Comparison of ENCODE assay signal across 23 cellular contexts in the genomic region with DNA sequence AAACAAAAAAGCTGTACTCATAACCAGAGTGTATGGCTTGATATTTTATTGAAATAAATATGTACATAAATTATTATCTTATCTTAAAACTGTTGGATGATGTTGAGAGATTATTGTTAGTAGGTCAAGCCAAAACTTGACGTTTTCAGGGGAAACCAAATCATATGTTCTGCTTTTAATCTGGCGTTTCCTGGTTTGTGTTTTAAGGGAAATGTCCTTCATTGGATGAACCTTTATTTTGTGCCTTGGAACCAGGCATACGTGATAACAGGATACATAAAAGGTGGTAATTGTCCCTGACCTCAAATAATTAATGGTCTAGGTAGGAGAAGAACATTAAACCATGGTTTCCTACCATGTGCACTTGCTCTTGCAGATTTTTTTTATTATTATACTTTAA. TPM values are rescaled to one million over a fixed set of nuclear protein-coding genes. Genes with fewer than 3 reads are reported as not detected.
DNase-seq lines count a peak whose midpoint lies in the region; ATAC-seq, FAIRE-seq and TF ChIP-seq lines count a peak whose summit lies in the region.
"Had no signal": no experiment of that assay in that cellular context is flagged by ENCODE, and none has a peak within 500 bp of the region (broad histone marks: within the 10 kb centered on the region; RNA-seq: fewer than 3 reads in every experiment).

No MANE protein-coding gene starts in this region.

- H3K9me3 Mint-ChIP-seq in activated T-cell treated with anti-CD3 and anti-CD28 coated beads, Interleukin-2, amount 50 U/mL, for 24 hours: peaks cover 6% of the 10 kb centered on the region
- peaks cover 10% of the 10 kb centered on the region for H3K9me3 Mint-ChIP-seq in activated T-helper 1 cell treated with anti-CD3 and anti-CD28 coated beads, Interleukin-12 subunit alpha, Interleukin-12 subunit beta, Interleukin-2, Interleukin-4 antibody, amounts not matched to agents 30 ng/mL and 10 ng/mL and 1 ng/mL, durations not matched to agents 14 hours and 24 hours and 36 hours
- H3K9me3 Mint-ChIP-seq: H9 had no signal

- H4K20me1 ChIP-seq in mammary epithelial cell (ENCODE audit: insufficient read depth, low read length) (no peaks in the 10 kb centered on the region), neural cell (ENCODE audit: insufficient read depth) (no peaks in the 10 kb centered on the region)

- peaks cover 81% of the 10 kb centered on the region for H3K4me1 Mint-ChIP-seq in activated T-cell treated with anti-CD3 and anti-CD28 coated beads, Interleukin-2, amount 50 U/mL, for 24 hours (ENCODE audit: low read depth)
- H3K4me1 Mint-ChIP-seq in activated T-helper 1 cell treated with anti-CD3 and anti-CD28 coated beads, Interleukin-12 subunit alpha, Interleukin-12 subunit beta, Interleukin-2, Interleukin-4 antibody, amounts not matched to agents 30 ng/mL and 10 ng/mL and 1 ng/mL, durations not matched to agents 14 hours and 24 hours and 36 hours (ENCODE audit: low read depth): peaks cover 92% of the 10 kb centered on the region
- H3K4me1 Mint-ChIP-seq: H9 had no signal

- H3K4me3 ChIP-seq in breast epithelium (no peak overlapping the region), mammary epithelial cell (replicated peaks in 1 of 3; ENCODE audit: insufficient read depth in 1 of 3, low read depth in 2 of 3, low read length in 3 of 3) (no peak overlapping the region), neural cell (ENCODE audit: low read length) (no peak overlapping the region)

- TF ChIP-seq POLR2A in breast epithelium (IDR thresholded peaks at IDR 0.05): no peak
- no peak for TF ChIP-seq POLR2A in H54 (IDR thresholded peaks at IDR 0.05; ENCODE audit: low read depth, low read length)

- no peak for TF ChIP-seq RAD21 in neural cell (conservative IDR thresholded peaks at IDR 0.05)

- H3K27me3 ChIP-seq in breast epithelium: no peaks in the 10 kb centered on the region
- no peaks in the 10 kb centered on the region for H3K27me3 ChIP-seq in mammary epithelial cell (ENCODE audit: insufficient read depth, low read length)
- H3K27me3 ChIP-seq in neural cell (ENCODE audit: insufficient read depth, low read depth, low read length): no peaks in the 10 kb centered on the region

- peak overlapping the region; percentile 85 for H3K27ac Mint-ChIP-seq in activated T-cell treated with anti-CD3 and anti-CD28 coated beads, Interleukin-2, amount 50 U/mL, for 24 hours
- peak overlapping the region; percentile 90 for H3K27ac Mint-ChIP-seq in activated T-helper 1 cell treated with anti-CD3 and anti-CD28 coated beads, Interleukin-12 subunit alpha, Interleukin-12 subunit beta, Interleukin-2, Interleukin-4 antibody, amounts not matched to agents 30 ng/mL and 10 ng/mL and 1 ng/mL, durations not matched to agents 14 hours and 24 hours and 36 hours
- H3K27ac Mint-ChIP-seq: H9 had no signal

- peaks cover 27% of the 10 kb centered on the region for H3K36me3 Mint-ChIP-seq in activated T-cell treated with anti-CD3 and anti-CD28 coated beads, Interleukin-2, amount 50 U/mL, for 24 hours (ENCODE audit: low read depth)
- peaks cover 21% of the 10 kb centered on the region for H3K36me3 Mint-ChIP-seq in activated T-helper 1 cell treated with anti-CD3 and anti-CD28 coated beads, Interleukin-12 subunit alpha, Interleukin-12 subunit beta, Interleukin-2, Interleukin-4 antibody, amounts not matched to agents 30 ng/mL and 10 ng/mL and 1 ng/mL, durations not matched to agents 14 hours and 24 hours and 36 hours (ENCODE audit: low read depth)

- no TSS peak for BruUV-seq in mammary epithelial cell (replicated peaks; lab: Mats Ljungman, UMichigan)

- H3K9ac ChIP-seq in mammary epithelial cell (ENCODE audit: insufficient read depth, low read length) (no peak overlapping the region), neural cell (ENCODE audit: low read length) (no peak overlapping the region)

- H3K9me3 ChIP-seq in breast epithelium: no peaks in the 10 kb centered on the region
- no peaks in the 10 kb centered on the region for H3K9me3 ChIP-seq in mammary epithelial cell (replicated peaks; ENCODE audit: insufficient read depth, low read length)
- no peaks in the 10 kb centered on the region for H3K9me3 ChIP-seq in neural cell (ENCODE audit: low read length)

- intact Hi-C loops in breast epithelium (cut with DNase I; ENCODE audit: low total_unique reads) (no loop called here), mammary epithelial cell (cut with micrococcal nuclease) (no loop called here)
- intact Hi-C loops in activated T-helper 1 cell treated with anti-CD3 and anti-CD28 coated beads, Interleukin-12 subunit alpha, Interleukin-12 subunit beta, Interleukin-2, Interleukin-4 antibody, amounts not matched to agents 30 ng/mL and 10 ng/mL and 1 ng/mL, durations not matched to agents 14 hours and 24 hours and 36 hours (cut with micrococcal nuclease): loop anchor here (1.0 to 5.0 kb wide), 3 partner anchors 46 to 617 kb away; no protein-coding TSS in a partner anchor

- peaks cover 2% of the 10 kb centered on the region for H3K27me3 Mint-ChIP-seq in activated T-cell treated with anti-CD3 and anti-CD28 coated beads, Interleukin-2, amount 50 U/mL, for 24 hours
- H3K27me3 Mint-ChIP-seq in activated T-helper 1 cell treated with anti-CD3 and anti-CD28 coated beads, Interleukin-12 subunit alpha, Interleukin-12 subunit beta, Interleukin-2, Interleukin-4 antibody, amounts not matched to agents 30 ng/mL and 10 ng/mL and 1 ng/mL, durations not matched to agents 14 hours and 24 hours and 36 hours (ENCODE audit: insufficient read depth): no peaks in the 10 kb centered on the region

- no peak for FAIRE-seq in H54 (lab: Jason Lieb, UNC)

- H3K27ac ChIP-seq in breast epithelium (peak overlapping the region; percentile 63 to 64), mammary epithelial cell (ENCODE audit: insufficient read depth, low read depth, low read length) (no peak overlapping the region), neural cell (ENCODE audit: low read length) (peak overlapping the region; percentile 77)

- TF ChIP-seq CTCF in breast epithelium (IDR thresholded peaks at IDR 0.05) (no peak), mammary epithelial cell (conservative IDR thresholded peaks at IDR 0.05 in 1 of 2, IDR thresholded peaks at IDR 0.05 in 1 of 2; ENCODE audit: extremely low read depth in 1 of 2, insufficient read depth in 1 of 2, low read depth in 1 of 2, low read length in 2 of 2) (no peak), neural cell (IDR thresholded peaks at IDR 0.05; ENCODE audit: poor library complexity, severe bottlenecking) (no peak)

- no peaks in the 10 kb centered on the region for H3K9me2 ChIP-seq in neural cell (ENCODE audit: insufficient read depth, low read length)

- in situ Hi-C loops in mammary epithelial cell (cut with MboI; ENCODE audit: low sequenced_read_pairs in 2 of 2): no loop called here

- H3K4me1 ChIP-seq in breast epithelium (no peaks in the 10 kb centered on the region), mammary epithelial cell (ENCODE audit: insufficient read depth, low read length) (peaks cover 22% of the 10 kb centered on the region)

- WGBS in mammary epithelial cell (ENCODE audit: low coverage, missing lambda C conversion rate): 14% methylated on average over 3 of the region's 3 CpGs

- peaks cover 4% of the 10 kb centered on the region for H3F3A ChIP-seq in neural cell (ENCODE audit: insufficient read depth, low read length, poor library complexity, severe bottlenecking)

- no peak overlapping the region for H2AFZ ChIP-seq in mammary epithelial cell (ENCODE audit: low read depth, low read length)
- no peak overlapping the region for H2AFZ ChIP-seq in neural cell (ENCODE audit: low read depth, low read length)

- dilution Hi-C loops in mammary epithelial cell (cut with HindIII; ENCODE audit: low sequenced_read_pairs): no loop called here

- no peak overlapping the region for H3K4me3 Mint-ChIP-seq in activated T-cell treated with anti-CD3 and anti-CD28 coated beads, Interleukin-2, amount 50 U/mL, for 24 hours
- no peak overlapping the region for H3K4me3 Mint-ChIP-seq in activated T-helper 1 cell treated with anti-CD3 and anti-CD28 coated beads, Interleukin-12 subunit alpha, Interleukin-12 subunit beta, Interleukin-2, Interleukin-4 antibody, amounts not matched to agents 30 ng/mL and 10 ng/mL and 1 ng/mL, durations not matched to agents 14 hours and 24 hours and 36 hours
- H3K4me3 Mint-ChIP-seq: H9 had no signal

- no peaks in the 10 kb centered on the region for H3K36me3 ChIP-seq in breast epithelium
- no peaks in the 10 kb centered on the region for H3K36me3 ChIP-seq in mammary epithelial cell (ENCODE audit: insufficient read depth, low read length)
- no peaks in the 10 kb centered on the region for H3K36me3 ChIP-seq in neural cell (ENCODE audit: insufficient read depth, low read length)

- CTCF ChIA-PET in mammary epithelial cell (lab: Charles Lee; ENCODE audit: low non-redundant PET): no interaction called here

- H3K79me2 ChIP-seq in mammary epithelial cell (ENCODE audit: insufficient read depth, low read length) (peaks cover 3% of the 10 kb centered on the region), neural cell (replicated peaks; ENCODE audit: insufficient read depth, low read length) (no peaks in the 10 kb centered on the region)

- TF ChIP-seq EP300 in neural cell (conservative IDR thresholded peaks at IDR 0.05; ENCODE audit: poor library complexity, severe bottlenecking): no peak

- no peak for DNase-seq in activated T-cell treated with anti-CD3 and anti-CD28 coated beads, Interleukin-2, amount 50 U/mL, for 24 hours
- DNase-seq in activated T-cell treated with anti-CD3 and anti-CD28 coated beads, Interleukin-2, amount 50 U/mL, for 1 hour: no peak
- no peak for DNase-seq in breast epithelium (ENCODE audit: low spot score in 2 of 2)
- DNase-seq in mammary epithelial cell: no peak
- no peak for DNase-seq in activated T-helper 1 cell treated with anti-CD3 and anti-CD28 coated beads, Interleukin-12 subunit alpha, Interleukin-12 subunit beta, Interleukin-2, Interleukin-4 antibody, amounts not matched to agents 30 ng/mL and 10 ng/mL and 1 ng/mL, durations not matched to agents 14 hours and 24 hours and 36 hours (ENCODE audit: low spot score)
- DNase-seq in H54 (ENCODE audit: insufficient read length, low spot score): no peak
- DNase-seq: C1 segment of cervical spinal cord; CD4-positive, alpha-beta memory T cell; COR-L47; DMS53; H9; KBM-7; MV-4-11; NCI-H1105; NCI-H446; NCI-H524 treated with DMSO at 0.1 percent for 48 hours; NCI-H82; NK-92 treated with Interleukin-12 subunit alpha and Interleukin-12 subunit beta, amount 100 ng/mL, for 24 hours; SHP77 treated with DMSO at 0.1 percent for 48 hours had no signal

- no peak overlapping the region for H3K4me2 ChIP-seq in mammary epithelial cell (ENCODE audit: insufficient read depth, low read depth, low read length)
- H3K4me2 ChIP-seq in neural cell (ENCODE audit: low read length): no peak overlapping the region

- ATAC-seq in HG03097 (IDR thresholded peaks at IDR 0.05; ENCODE audit: low FRiP score, unreplicated experiment): no peak

RNA-seq across cellular contexts. Expression of a gene that starts 52.0 kb away (rescaled TPM):
- total RNA-seq in breast epithelium (100 to 1,000 TPM in 1 of 3 donors, 10 to 100 TPM in 2; 31.7 to 106 (median 59.6) TPM), mammary epithelial cell (10 to 100 TPM; 10.0 to 11.5 TPM)
- polyA plus RNA-seq in mammary epithelial cell (4.0 TPM), neural cell (4.6 and 6.0 TPM in 2 replicates)
- polyA minus RNA-seq in mammary epithelial cell (11.8 TPM), neural cell (39.4 and 52.6 TPM in 2 replicates)
- total RNA-seq in activated T-helper 1 cell treated with anti-CD3 and anti-CD28 coated beads, Interleukin-12 subunit alpha, Interleukin-12 subunit beta, Interleukin-2, Interleukin-4 antibody, amounts not matched to agents 30 ng/mL and 10 ng/mL and 1 ng/mL, durations not matched to agents 14 hours and 24 hours and 36 hours: 26.0 and 27.5 TPM in 2 replicates
- total RNA-seq: G401, LHCN-M2 had no signal
